Comparison of ENCODE assay signal across 12 cellular contexts in the genomic region with DNA sequence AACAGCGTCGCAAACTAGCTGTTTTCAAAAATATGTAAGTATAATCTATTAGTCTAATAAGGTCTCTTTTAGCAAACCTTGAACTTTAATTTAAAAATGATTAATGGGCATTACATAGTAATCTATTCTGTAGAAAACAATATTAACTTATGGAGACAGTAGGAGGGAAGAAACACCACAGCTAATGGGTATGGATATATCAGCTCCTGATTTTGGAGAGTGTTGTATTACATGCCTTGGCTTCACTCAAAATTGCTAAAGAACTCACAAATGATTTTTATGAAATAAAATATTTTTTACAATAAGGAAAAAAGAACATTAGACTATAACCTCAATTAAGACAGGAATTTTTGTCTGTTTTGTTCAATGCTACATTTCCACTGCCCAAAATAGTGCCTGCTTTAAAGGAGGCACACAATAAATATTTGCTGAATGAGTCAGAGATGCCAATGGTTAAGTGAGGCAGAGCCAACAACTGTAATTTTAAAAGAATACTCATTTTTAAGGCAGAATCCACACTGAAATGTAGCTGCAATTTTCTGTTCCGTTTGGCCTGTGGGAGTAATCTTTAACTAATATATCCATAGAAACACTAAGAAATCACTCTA. TPM values are rescaled to one million over a fixed set of nuclear protein-coding genes. Genes with fewer than 3 reads are reported as not detected.
A peak's percentile ranks its signal among the peaks of the same experiment; 100 is the strongest.
DNase-seq lines count a peak whose midpoint lies in the region.
"Had no signal": no experiment of that assay in that cellular context is flagged by ENCODE, and none has a peak within 500 bp of the region (broad histone marks: within the 10 kb centered on the region; RNA-seq: fewer than 3 reads in every experiment).

No MANE protein-coding gene starts in this region.

- H2BK120ac ChIP-seq in mesenchymal stem cell (ENCODE audit: low read depth, low read length): no peak overlapping the region

- H2AFZ ChIP-seq in mesenchymal stem cell (ENCODE audit: low read depth, low read length): no peak overlapping the region

- H3K36me3 Mint-ChIP-seq in activated CD4-positive, alpha-beta memory T cell treated with anti-CD3 and anti-CD28 coated beads for 36 hours: peaks cover 19% of the 10 kb centered on the region

- no peak overlapping the region for H2AK5ac ChIP-seq in mesenchymal stem cell (ENCODE audit: low read length, severe bottlenecking)

- H3K9me3 Mint-ChIP-seq in activated CD4-positive, alpha-beta memory T cell treated with anti-CD3 and anti-CD28 coated beads for 36 hours: no peaks in the 10 kb centered on the region
- H3K9me3 Mint-ChIP-seq: CD8-positive, alpha-beta T cell; H9; stimulated activated memory B cell treated with anti-CD40 and anti-IgM and Interleukin-4, amounts not matched to agents 10 μg/mL and 1 μg/mL and 100 μg/mL, for 72 hours had no signal

- intact Hi-C loops in activated CD4-positive, alpha-beta memory T cell treated with anti-CD3 and anti-CD28 coated beads for 36 hours (cut with micrococcal nuclease): no loop called here

- no peaks in the 10 kb centered on the region for H3K9me3 ChIP-seq in mesenchymal stem cell (ENCODE audit: control insufficient read depth, low read length)

- peaks cover 3 to 44% of the 10 kb centered on the region in 2 experiments for H3K36me3 ChIP-seq in mesenchymal stem cell (ENCODE audit: control insufficient read depth in 1 of 2, insufficient read depth in 2 of 2, low read depth in 1 of 2, low read length in 2 of 2)

- no peaks in the 10 kb centered on the region for H3K27me3 ChIP-seq in mesenchymal stem cell (ENCODE audit: control insufficient read depth in 1 of 2, insufficient read depth in 1 of 2, low read length in 2 of 2)

- H3K23ac ChIP-seq in mesenchymal stem cell (ENCODE audit: low read length in 2 of 2): no peak overlapping the region

- no peak overlapping the region for H3K14ac ChIP-seq in mesenchymal stem cell (ENCODE audit: low read length in 2 of 2)

- no CpG with 5 or more reads among the region's 3 CpGs for WGBS in mesenchymal stem cell

- no peak overlapping the region for H3K4me3 Mint-ChIP-seq in activated CD4-positive, alpha-beta memory T cell treated with anti-CD3 and anti-CD28 coated beads for 36 hours
- H3K4me3 Mint-ChIP-seq: CD8-positive, alpha-beta T cell; H9; stimulated activated memory B cell treated with anti-CD40 and anti-IgM and Interleukin-4, amounts not matched to agents 10 μg/mL and 1 μg/mL and 100 μg/mL, for 72 hours had no signal

- peak overlapping the region; percentile 32 for H3K9ac ChIP-seq in mesenchymal stem cell (ENCODE audit: low read length)

- no peak overlapping the region for H3K18ac ChIP-seq in mesenchymal stem cell (ENCODE audit: low read depth in 1 of 2, low read length in 2 of 2)

- H3K4me3 ChIP-seq in mesenchymal stem cell (ENCODE audit: insufficient read depth in 1 of 2, low read depth in 1 of 2, low read length in 2 of 2): no peak overlapping the region

- no peaks in the 10 kb centered on the region for H3K27me3 Mint-ChIP-seq in activated CD4-positive, alpha-beta memory T cell treated with anti-CD3 and anti-CD28 coated beads for 36 hours
- H3K27me3 Mint-ChIP-seq: stimulated activated memory B cell treated with anti-CD40 and anti-IgM and Interleukin-4, amounts not matched to agents 10 μg/mL and 1 μg/mL and 100 μg/mL, for 72 hours had no signal

- peak overlapping the region; percentile 64 for H3K27ac ChIP-seq in mesenchymal stem cell (ENCODE audit: low read length, poor library complexity, severe bottlenecking)

- no peak overlapping the region for H4K91ac ChIP-seq in mesenchymal stem cell (ENCODE audit: low read length)

- peaks cover 1% of the 10 kb centered on the region for H3K4me1 ChIP-seq in mesenchymal stem cell (ENCODE audit: control insufficient read depth, insufficient read depth, low read depth, low read length)

- peaks cover 34% of the 10 kb centered on the region for H3K4me1 Mint-ChIP-seq in activated CD4-positive, alpha-beta memory T cell treated with anti-CD3 and anti-CD28 coated beads for 36 hours (ENCODE audit: low read depth)

- no peak overlapping the region for H2BK5ac ChIP-seq in mesenchymal stem cell (ENCODE audit: low read depth, low read length, poor library complexity, severe bottlenecking)

- CTCF ChIA-PET in activated CD4-positive, alpha-beta memory T cell treated with anti-CD3 and anti-CD28 coated beads for 36 hours (lab: Charles Lee): interaction anchor here (1.1 to 1.9 kb wide), 3 partner anchors 9 to 87 kb away, joined by 3 to 7 read pairs (median 4); no protein-coding TSS in a partner anchor

- POLR2A ChIA-PET in activated CD4-positive, alpha-beta memory T cell treated with anti-CD3 and anti-CD28 coated beads for 36 hours (lab: Charles Lee): no interaction called here

- DNase-seq in DMS53 treated with DMSO at 0.1 percent for 48 hours (lab: John Stamatoyannopoulos, UW; ENCODE audit: unreplicated experiment): peak; percentile 19
- peak; percentile 25 for DNase-seq in NCI-H774 (lab: John Stamatoyannopoulos, UW)
- DNase-seq in dermis blood vessel endothelial cell: peak; percentile 54
- DNase-seq in mesenchymal stem cell: peak; percentile 16
- DNase-seq in NCI-H510A treated with DMSO at 0.1 percent for 48 hours (lab: John Stamatoyannopoulos, UW): no peak
- no peak for DNase-seq in activated CD4-positive, CD25-positive, alpha-beta regulatory T cell (lab: John Stamatoyannopoulos, UW)
- DNase-seq in Ammon's horn (ENCODE audit: low spot score): no peak
- no peak for DNase-seq in activated CD4-positive, alpha-beta memory T cell treated with anti-CD3 and anti-CD28 coated beads for 36 hours
- DNase-seq: CD8-positive, alpha-beta T cell; H9; Karpas-422 had no signal

- no peak overlapping the region for H4K8ac ChIP-seq in mesenchymal stem cell (ENCODE audit: low read length)

- no peak overlapping the region for H3K4me2 ChIP-seq in mesenchymal stem cell (ENCODE audit: low read length, poor library complexity, severe bottlenecking)

- H2BK15ac ChIP-seq in mesenchymal stem cell (ENCODE audit: low read depth, poor library complexity, severe bottlenecking): no peak overlapping the region

- H2BK12ac ChIP-seq in mesenchymal stem cell (ENCODE audit: low read length in 2 of 2): no peak overlapping the region

- H3K79me1 ChIP-seq in mesenchymal stem cell (replicated peaks; ENCODE audit: low read length, poor library complexity, severe bottlenecking): peaks cover 16% of the 10 kb centered on the region

- H3K4ac ChIP-seq in mesenchymal stem cell (ENCODE audit: low read depth in 1 of 2, low read length in 2 of 2): no peak overlapping the region

- H3K27ac Mint-ChIP-seq in activated CD4-positive, alpha-beta memory T cell treated with anti-CD3 and anti-CD28 coated beads for 36 hours: no peak overlapping the region
- H3K27ac Mint-ChIP-seq: CD8-positive, alpha-beta T cell; H9; stimulated activated memory B cell treated with anti-CD40 and anti-IgM and Interleukin-4, amounts not matched to agents 10 μg/mL and 1 μg/mL and 100 μg/mL, for 72 hours had no signal

RNA-seq across cellular contexts. Expression of a gene that starts 15.7 kb away (rescaled TPM):
- 65.0 and 72.3 TPM in 2 replicates for total RNA-seq in dermis blood vessel endothelial cell
- polyA plus RNA-seq in mesenchymal stem cell (2013, experiment 1 of 2): 16.8 TPM
- polyA plus RNA-seq in mesenchymal stem cell (2013, experiment 2 of 2): 18.5 TPM
- 10 to 100 TPM; 29.2 TPM for total RNA-seq in activated CD4-positive, alpha-beta memory T cell treated with anti-CD3 and anti-CD28 coated beads for 36 hours

RNA-seq across cellular contexts. Expression of a gene that starts 50.6 kb away (rescaled TPM):
- total RNA-seq in dermis blood vessel endothelial cell: 38.1 and 44.9 TPM in 2 replicates
- 3.3 TPM for polyA plus RNA-seq in mesenchymal stem cell (2013, experiment 1 of 2)
- 3.4 TPM for polyA plus RNA-seq in mesenchymal stem cell (2013, experiment 2 of 2)
- total RNA-seq in activated CD4-positive, alpha-beta memory T cell treated with anti-CD3 and anti-CD28 coated beads for 36 hours: 10 to 100 TPM; 38.4 to 39.3 TPM

Comparison
In these comparisons a context has a peak if more than half of its experiments do, and no peak if none do; other contexts are left out.
1. DNase-seq: peak in DMS53 treated with DMSO at 0.1 percent for 48 hours (single experiment), NCI-H774 (single experiment), dermis blood vessel endothelial cell (single experiment) and mesenchymal stem cell (single experiment); none in NCI-H510A treated with DMSO at 0.1 percent for 48 hours (single experiment), activated CD4-positive, CD25-positive, alpha-beta regulatory T cell (0 of 4), Ammon's horn (single experiment) and activated CD4-positive, alpha-beta memory T cell treated with anti-CD3 and anti-CD28 coated beads for 36 hours (single experiment).